8 cellular contexts compared by ENCODE assay signal in genomic region chr10:125719173-125720001, GRCh38. TPM values are rescaled to one million over a fixed set of nuclear protein-coding genes. Genes with fewer than 3 reads are reported as not detected.
DNase-seq lines count a peak whose midpoint lies in the region; ATAC-seq and TF ChIP-seq lines count a peak whose summit lies in the region.

EDRF1 (plus strand) TSS chr10:125719709; CDS start chr10:125719808, 99 bp downstream.

- H3K18ac ChIP-seq in IMR-90 (ENCODE audit: low read depth, low read length), result peak within 1 kb of the TSS; percentile 7; the same call in 1 of the 2 replicates

- ATAC-seq in GM21528 (IDR thresholded peaks at IDR 0.05; ENCODE audit: low FRiP score, unreplicated experiment) (peak; percentile 94), IMR-90 (ENCODE audit: low read depth) (peak; percentile 99)

- peak; percentile 91 for TF ChIP-seq POLR2A in IMR-90 (IDR thresholded peaks at IDR 0.05; ENCODE audit: low read depth, low read length)

- peak within 1 kb of the TSS; percentile 83 for H3K27ac ChIP-seq in IMR-90 (ENCODE audit: insufficient read depth, low read length)

- peak within 1 kb of the TSS; percentile 43 for H4K5ac ChIP-seq in IMR-90 (ENCODE audit: low read depth, low read length)

- no peak for TF ChIP-seq CTCF in IMR-90 (conservative IDR thresholded peaks at IDR 0.05; ENCODE audit: low read depth, low read length)
- no peak for TF ChIP-seq CTCF in epithelial cell of esophagus (IDR thresholded peaks at IDR 0.05; ENCODE audit: insufficient read depth, low read depth, low read length, missing control alignments)

- peaks cover 2% of the 10 kb centered on the region for H3K36me3 ChIP-seq in IMR-90 (ENCODE audit: control insufficient read depth, insufficient read depth, low read length)

- peak within 1 kb of the TSS; percentile 93 for H2AK5ac ChIP-seq in IMR-90 (ENCODE audit: low read depth, low read length)

- peaks cover 11 to 22% of the 10 kb centered on the region in 2 experiments; a peak in 3 of 4 replicates for H3K79me1 ChIP-seq in IMR-90 (ENCODE audit: low read depth in 1 of 2, low read length in 2 of 2)

- no peak within 1 kb of the TSS for H2BK20ac ChIP-seq in IMR-90 (ENCODE audit: low read depth, low read length)

- no peaks in the 10 kb centered on the region for H3K9me1 ChIP-seq in IMR-90 (ENCODE audit: insufficient read depth, low read length)

- BruUV-seq in IMR-90 (replicated peaks; lab: Mats Ljungman, UMichigan), result no TSS peak

- H4K20me1 ChIP-seq in IMR-90 (ENCODE audit: insufficient read depth, low read length), result no peaks in the 10 kb centered on the region

- WGBS in IMR-90 (ENCODE audit: extremely low coverage in 2 of 2, insufficient read length in 1 of 2), 2 experiments, result 0% methylated on average over 37 of the region's 72 CpGs; no CpG with 5 or more reads in 1 of the 2 experiments

- CTCF ChIA-PET in IMR-90 (lab: Yijun Ruan, JAX), result no interaction called here

- peak; percentile 99 for DNase-seq in DMS 273 (lab: John Stamatoyannopoulos, UW; ENCODE audit: unreplicated experiment)
- peak; percentile 98 for DNase-seq in IMR-90
- peak; percentile 100 for DNase-seq in OCI-M1 (lab: John Stamatoyannopoulos, UW)
- peak; percentile 99 for DNase-seq in activated T-cell treated with anti-CD3 and anti-CD28 coated beads for 24 hours (ENCODE audit: low read depth)
- DNase-seq in epithelial cell of esophagus (ENCODE audit: low read depth), result peak; percentile 99
- DNase-seq in stimulated activated CD8-positive, alpha-beta memory T cell treated with anti-CD3 and anti-CD28 coated beads, Interleukin-4, amount 100 ng/mL, for 1 hour (ENCODE audit: low read depth in 2 of 2, low spot score in 1 of 2), result peak; percentile 97 to 99

- in situ Hi-C loops in IMR-90 (cut with MboI; ENCODE audit: low sequenced_read_pairs), result no loop called here

- H3K14ac ChIP-seq in IMR-90 (replicated peaks; ENCODE audit: low read depth, low read length), result peak within 1 kb of the TSS; percentile 87

- no peaks in the 10 kb centered on the region for H3K9me3 ChIP-seq in IMR-90 (ENCODE audit: control insufficient read depth, insufficient read depth, low read length)
- no peaks in the 10 kb centered on the region for H3K9me3 ChIP-seq in mononuclear cell (ENCODE audit: low read depth, low read length)

- H4K91ac ChIP-seq in IMR-90 (ENCODE audit: insufficient read depth, low read depth, low read length), result peak within 1 kb of the TSS; percentile 51

- peak within 1 kb of the TSS; percentile 90 for H3K56ac ChIP-seq in IMR-90 (ENCODE audit: extremely low read depth, insufficient read depth, low read length)

- no peak within 1 kb of the TSS for H2BK15ac ChIP-seq in IMR-90 (ENCODE audit: low read depth, low read length)

- H3K4me1 ChIP-seq in IMR-90 (ENCODE audit: control insufficient read depth, insufficient read depth, low read length) (no peaks in the 10 kb centered on the region; the same call in 1 of the 2 replicates), mononuclear cell (ENCODE audit: insufficient read depth, low read length) (peaks cover 18% of the 10 kb centered on the region)

- H2AFZ ChIP-seq in IMR-90 (replicated peaks; ENCODE audit: low read length, poor library complexity), result peak within 1 kb of the TSS; percentile 94

- H2BK120ac ChIP-seq in IMR-90 (ENCODE audit: low read depth, low read length), result no peak within 1 kb of the TSS

- H3K23ac ChIP-seq in IMR-90 (ENCODE audit: low read depth, low read length), result peak within 1 kb of the TSS; percentile 98

- H3K27me3 ChIP-seq in IMR-90 (ENCODE audit: control insufficient read depth, insufficient read depth, low read length), result no peaks in the 10 kb centered on the region
- H3K27me3 ChIP-seq in mononuclear cell (ENCODE audit: insufficient read depth, low read length), result no peaks in the 10 kb centered on the region

- peak within 1 kb of the TSS; percentile 75 for H3K4ac ChIP-seq in IMR-90 (ENCODE audit: low read depth, low read length)

- POLR2A ChIA-PET in IMR-90 (lab: Charles Lee; ENCODE audit: unreplicated experiment), result interaction anchor here (0.6 to 0.7 kb wide), 3 partner anchors 14 to 447 kb away, joined by 3 to 5 read pairs (median 3); no protein-coding TSS in a partner anchor

- peak within 1 kb of the TSS; percentile 79 for H3K4me3 ChIP-seq in IMR-90 (ENCODE audit: insufficient read depth, low read depth, low read length)
- H3K4me3 ChIP-seq in epithelial cell of esophagus (ENCODE audit: low read length), result peak within 1 kb of the TSS; percentile 88
- H3K4me3 ChIP-seq in mononuclear cell (ENCODE audit: low read length), result peak within 1 kb of the TSS; percentile 76

- H2BK5ac ChIP-seq in IMR-90 (ENCODE audit: low read depth, low read length, poor library complexity, severe bottlenecking), result peak within 1 kb of the TSS; percentile 64

- peak within 1 kb of the TSS; percentile 100 for H3K9ac ChIP-seq in IMR-90 (ENCODE audit: low read depth, low read length)

- peak within 1 kb of the TSS; percentile 96 for H3K4me2 ChIP-seq in IMR-90 (ENCODE audit: low read depth, low read length)

- intact Hi-C loops in IMR-90 (cut with micrococcal nuclease), result loop anchor here (5.0 to 10.0 kb wide), 3 partner anchors 38 to 725 kb away; no protein-coding TSS in a partner anchor

- H4K8ac ChIP-seq in IMR-90 (ENCODE audit: low read depth in 2 of 2, low read length in 2 of 2), result peak within 1 kb of the TSS; percentile 75 to 94

- dilution Hi-C loops in IMR-90 (cut with HindIII; ENCODE audit: low sequenced_read_pairs, unreplicated experiment), result no loop called here

- peak within 1 kb of the TSS; percentile 93 for H2AK9ac ChIP-seq in IMR-90 (replicated peaks; ENCODE audit: low read depth, low read length, poor library complexity)

- peak; percentile 7; the same call in 1 of the 2 replicates for TF ChIP-seq RAD21 in IMR-90 (IDR thresholded peaks at IDR 0.05; ENCODE audit: low read length)

TF ChIP-seq in IMR-90, 13 proteins besides CTCF, POLR2A, EP300 and RAD21:
- no peak for TF ChIP-seq FOS (IDR thresholded peaks at IDR 0.05; ENCODE audit: low read depth, low read length)
- no peak for TF ChIP-seq RCOR1 (IDR thresholded peaks at IDR 0.05; ENCODE audit: insufficient replicate concordance, low read length)
- TF ChIP-seq SMC3 (IDR thresholded peaks at IDR 0.05; ENCODE audit: low read depth, low read length), result no peak
- no peak for TF ChIP-seq MXI1 (IDR thresholded peaks at IDR 0.05; ENCODE audit: borderline replicate concordance, low read depth, low read length)
- no peak for TF ChIP-seq CEBPB (IDR thresholded peaks at IDR 0.05; ENCODE audit: low read depth, low read length)
- peak; percentile 20; the same call in 1 of the 2 replicates for TF ChIP-seq USF2 (IDR thresholded peaks at IDR 0.05; ENCODE audit: low read depth, low read length)
- TF ChIP-seq CHD1 (IDR thresholded peaks at IDR 0.05; ENCODE audit: low read depth, low read length), result no peak
- peak; percentile 54; the same call in 1 of the 2 replicates for TF ChIP-seq BHLHE40 (IDR thresholded peaks at IDR 0.05; ENCODE audit: low read depth, low read length)
- no peak for TF ChIP-seq NFE2L2 (IDR thresholded peaks at IDR 0.05; ENCODE audit: low read depth, low read length)
- no peak for TF ChIP-seq MAFK (IDR thresholded peaks at IDR 0.05; ENCODE audit: low read depth, low read length)
- no peak for TF ChIP-seq ELK1 (IDR thresholded peaks at IDR 0.05; ENCODE audit: borderline replicate concordance, low read depth, low read length)
- TF ChIP-seq MAZ (IDR thresholded peaks at IDR 0.05; ENCODE audit: borderline replicate concordance, low read depth, low read length), result peak; percentile 51; the same call in 1 of the 2 replicates

RNA-seq across cellular contexts. Expression of gene EDRF1, which starts in this region (rescaled TPM):
- 24.9 and 28.1 TPM in 2 replicates for total RNA-seq in IMR-90 (2012; rRNA removed)
- 14.1 and 17.0 TPM in 2 replicates for polyA plus RNA-seq in IMR-90 (2012; rRNA removed)
- 2.8 and 3.3 TPM in 2 replicates for polyA plus RNA-seq in IMR-90 (2012; cell fraction: cytosol; rRNA removed)
- polyA plus RNA-seq in IMR-90 (2012; cell fraction: nucleus; rRNA removed; ENCODE audit: low replicate concordance), result 16.1 and 66.2 TPM in 2 replicates
- total RNA-seq in mononuclear cell, result 44.6 TPM

Comparison
In these comparisons a context has a peak if more than half of its experiments do, and no peak if none do; other contexts are left out.
1. Peak in every context shown above with its lines: DNase-seq, ATAC-seq, H3K4me3 ChIP-seq and H3K27ac ChIP-seq.